Comparison of ENCODE assay signal across 7 cellular contexts in genomic region chr21:14762734-14763694, GRCh38.
DNase-seq lines count a peak whose midpoint lies in the region; ATAC-seq and TF ChIP-seq lines count a peak whose summit lies in the region.

No MANE protein-coding gene starts in this region.

- CTCF ChIA-PET in Caco-2 (lab: Charles Lee) = no interaction called here
- CTCF ChIA-PET in WTC11 (lab: Charles Lee) = interaction anchor here (1.1 to 1.7 kb wide), 2 partner anchors 11 to 25 kb away, joined by 5 to 6 read pairs; no protein-coding TSS in a partner anchor

- H3K36me3 Mint-ChIP-seq in Caco-2 (ENCODE audit: insufficient read depth, unreplicated experiment) (no peaks in the 10 kb centered on the region), WTC11 (no peaks in the 10 kb centered on the region)

- no peaks in the 10 kb centered on the region for H3K9me3 ChIP-seq in Peyer's patch
- H3K9me3 ChIP-seq in lower lobe of right lung = no peaks in the 10 kb centered on the region
- H3K9me3 ChIP-seq in Caco-2 = no peaks in the 10 kb centered on the region

- H3K27me3 ChIP-seq in Peyer's patch = no peaks in the 10 kb centered on the region
- no peaks in the 10 kb centered on the region for H3K27me3 ChIP-seq in lower lobe of right lung (ENCODE audit: low read depth)
- H3K27me3 ChIP-seq in Caco-2 (replicated peaks; ENCODE audit: control insufficient read depth, insufficient read depth, low read length) = no peaks in the 10 kb centered on the region

- no peak overlapping the region for H3K4me3 Mint-ChIP-seq in Caco-2 (ENCODE audit: unreplicated experiment)
- H3K4me3 Mint-ChIP-seq in WTC11 = no peak overlapping the region

- no peaks in the 10 kb centered on the region for H3K9me3 Mint-ChIP-seq in Caco-2 (ENCODE audit: unreplicated experiment)
- H3K9me3 Mint-ChIP-seq in WTC11 = peaks cover 11% of the 10 kb centered on the region

- POLR2A ChIA-PET in Caco-2 (lab: Charles Lee) (no interaction called here), WTC11 (lab: Charles Lee) (no interaction called here)

- H3K27ac ChIP-seq in Peyer's patch = peak overlapping the region; percentile 55 to 79 (median 68)
- H3K27ac ChIP-seq in lower lobe of right lung = peak overlapping the region; percentile 19

- peak overlapping the region in 3 of 4 donors; percentile 6 to 17 (median 9) for H3K4me3 ChIP-seq in Peyer's patch
- H3K4me3 ChIP-seq in lower lobe of right lung = peak overlapping the region; percentile 26
- H3K4me3 ChIP-seq in Caco-2 (ENCODE audit: low read depth, low read length) = no peak overlapping the region

- TF ChIP-seq POLR2A in Peyer's patch (IDR thresholded peaks at IDR 0.05) = no peak

- ATAC-seq in GM19025 (IDR thresholded peaks at IDR 0.05; ENCODE audit: low read depth, unreplicated experiment) (peak; percentile 97), HG02970 (IDR thresholded peaks at IDR 0.05; ENCODE audit: low FRiP score, unreplicated experiment) (peak; percentile 97), lower lobe of right lung (peak; percentile 75 to 80), WTC11 (no peak), SK-N-SH treated with all-trans-retinoic acid at 6 μM for 48 hours (no peak)

- no peaks in the 10 kb centered on the region for H3K4me1 Mint-ChIP-seq in Caco-2 (ENCODE audit: low read depth, unreplicated experiment)
- H3K4me1 Mint-ChIP-seq in WTC11 = no peaks in the 10 kb centered on the region

- H3K4me1 ChIP-seq in Peyer's patch = no peaks in the 10 kb centered on the region
- H3K4me1 ChIP-seq in lower lobe of right lung = no peaks in the 10 kb centered on the region
- no peaks in the 10 kb centered on the region for H3K4me1 ChIP-seq in Caco-2

- no peak for TF ChIP-seq CTCF in Peyer's patch (IDR thresholded peaks at IDR 0.05)
- TF ChIP-seq CTCF in lower lobe of right lung (IDR thresholded peaks at IDR 0.05) = no peak
- no peak for TF ChIP-seq CTCF in Caco-2 (IDR thresholded peaks at IDR 0.05; ENCODE audit: insufficient read depth in 1 of 2, low read depth in 1 of 2, low read length in 1 of 2, severe bottlenecking in 1 of 2, unreplicated experiment in 1 of 2)
- no peak for TF ChIP-seq CTCF in WTC11 (IDR thresholded peaks at IDR 0.05)

- H3K36me3 ChIP-seq in Peyer's patch = no peaks in the 10 kb centered on the region
- H3K36me3 ChIP-seq in lower lobe of right lung = no peaks in the 10 kb centered on the region
- H3K36me3 ChIP-seq in Caco-2 (ENCODE audit: control insufficient read depth, insufficient read depth, low read length) = no peaks in the 10 kb centered on the region

- no peak for DNase-seq in Peyer's patch
- no peak for DNase-seq in lower lobe of right lung
- no peak for DNase-seq in Caco-2
- DNase-seq in WTC11 (ENCODE audit: low spot score) = no peak

- intact Hi-C loops in lower lobe of right lung (cut with DNase I) (no loop called here), Caco-2 (cut with micrococcal nuclease; ENCODE audit: unreplicated experiment) (no loop called here)

- H3K27me3 Mint-ChIP-seq in Caco-2 (ENCODE audit: insufficient read depth, unreplicated experiment) = no peaks in the 10 kb centered on the region
- H3K27me3 Mint-ChIP-seq in WTC11 (ENCODE audit: low read depth) = no peaks in the 10 kb centered on the region

- H3K27ac Mint-ChIP-seq in Caco-2 (ENCODE audit: unreplicated experiment) (no peak overlapping the region), WTC11 (no peak overlapping the region)

- BruUV-seq in Caco-2 (replicated peaks; lab: Mats Ljungman, UMichigan) = no TSS peak

TF ChIP-seq in WTC11, 78 proteins besides CTCF, POLR2A, EP300 and RAD21:
- TF ChIP-seq NR2C2 (CRISPR knock-in tag; IDR thresholded peaks at IDR 0.05) (no peak), JUN (CRISPR knock-in tag; IDR thresholded peaks at IDR 0.05) (no peak), NR3C1 (CRISPR knock-in tag; conservative IDR thresholded peaks at IDR 0.05; ENCODE audit: low read depth) (no peak), NR1H2 (CRISPR knock-in tag; IDR thresholded peaks at IDR 0.05) (no peak)

TF ChIP-seq in SK-N-SH treated with all-trans-retinoic acid at 6 μM for 48 hours, 23 proteins besides CTCF, POLR2A, EP300 and RAD21:
- no peak for TF ChIP-seq BACH2 (CRISPR knock-in tag; IDR thresholded peaks at IDR 0.05; ENCODE audit: borderline replicate concordance)
- TF ChIP-seq, protein P1, sequence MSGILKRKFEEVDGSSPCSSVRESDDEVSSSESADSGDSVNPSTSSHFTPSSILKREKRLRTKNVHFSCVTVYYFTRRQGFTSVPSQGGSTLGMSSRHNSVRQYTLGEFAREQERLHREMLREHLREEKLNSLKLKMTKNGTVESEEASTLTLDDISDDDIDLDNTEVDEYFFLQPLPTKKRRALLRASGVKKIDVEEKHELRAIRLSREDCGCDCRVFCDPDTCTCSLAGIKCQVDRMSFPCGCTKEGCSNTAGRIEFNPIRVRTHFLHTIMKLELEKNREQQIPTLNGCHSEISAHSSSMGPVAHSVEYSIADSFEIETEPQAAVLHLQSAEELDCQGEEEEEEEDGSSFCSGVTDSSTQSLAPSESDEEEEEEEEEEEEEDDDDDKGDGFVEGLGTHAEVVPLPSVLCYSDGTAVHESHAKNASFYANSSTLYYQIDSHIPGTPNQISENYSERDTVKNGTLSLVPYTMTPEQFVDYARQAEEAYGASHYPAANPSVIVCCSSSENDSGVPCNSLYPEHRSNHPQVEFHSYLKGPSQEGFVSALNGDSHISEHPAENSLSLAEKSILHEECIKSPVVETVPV (CRISPR knock-in tag; IDR thresholded peaks at IDR 0.05) = no peak
- TF ChIP-seq SNAI2 (CRISPR knock-in tag; IDR thresholded peaks at IDR 0.05) = no peak
- no peak for TF ChIP-seq RARB (CRISPR knock-in tag; IDR thresholded peaks at IDR 0.05)
- no peak for TF ChIP-seq ZFP30 (CRISPR knock-in tag; IDR thresholded peaks at IDR 0.05)
- no peak for TF ChIP-seq CSDC2 (CRISPR knock-in tag; IDR thresholded peaks at IDR 0.05)
- TF ChIP-seq, protein P2, sequence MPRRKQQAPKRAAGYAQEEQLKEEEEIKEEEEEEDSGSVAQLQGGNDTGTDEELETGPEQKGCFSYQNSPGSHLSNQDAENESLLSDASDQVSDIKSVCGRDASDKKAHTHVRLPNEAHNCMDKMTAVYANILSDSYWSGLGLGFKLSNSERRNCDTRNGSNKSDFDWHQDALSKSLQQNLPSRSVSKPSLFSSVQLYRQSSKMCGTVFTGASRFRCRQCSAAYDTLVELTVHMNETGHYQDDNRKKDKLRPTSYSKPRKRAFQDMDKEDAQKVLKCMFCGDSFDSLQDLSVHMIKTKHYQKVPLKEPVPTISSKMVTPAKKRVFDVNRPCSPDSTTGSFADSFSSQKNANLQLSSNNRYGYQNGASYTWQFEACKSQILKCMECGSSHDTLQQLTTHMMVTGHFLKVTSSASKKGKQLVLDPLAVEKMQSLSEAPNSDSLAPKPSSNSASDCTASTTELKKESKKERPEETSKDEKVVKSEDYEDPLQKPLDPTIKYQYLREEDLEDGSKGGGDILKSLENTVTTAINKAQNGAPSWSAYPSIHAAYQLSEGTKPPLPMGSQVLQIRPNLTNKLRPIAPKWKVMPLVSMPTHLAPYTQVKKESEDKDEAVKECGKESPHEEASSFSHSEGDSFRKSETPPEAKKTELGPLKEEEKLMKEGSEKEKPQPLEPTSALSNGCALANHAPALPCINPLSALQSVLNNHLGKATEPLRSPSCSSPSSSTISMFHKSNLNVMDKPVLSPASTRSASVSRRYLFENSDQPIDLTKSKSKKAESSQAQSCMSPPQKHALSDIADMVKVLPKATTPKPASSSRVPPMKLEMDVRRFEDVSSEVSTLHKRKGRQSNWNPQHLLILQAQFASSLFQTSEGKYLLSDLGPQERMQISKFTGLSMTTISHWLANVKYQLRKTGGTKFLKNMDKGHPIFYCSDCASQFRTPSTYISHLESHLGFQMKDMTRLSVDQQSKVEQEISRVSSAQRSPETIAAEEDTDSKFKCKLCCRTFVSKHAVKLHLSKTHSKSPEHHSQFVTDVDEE (CRISPR knock-in tag; IDR thresholded peaks at IDR 0.05) = no peak
- TF ChIP-seq PATZ1 (CRISPR knock-in tag; IDR thresholded peaks at IDR 0.05; ENCODE audit: borderline replicate concordance) = no peak
TF ChIP-seq in SK-N-SH treated with all-trans-retinoic acid at 6 μM for 48 hours: peak in this region for 0.

Comparison
In these comparisons a context has a peak if more than half of its experiments do, and no peak if none do; other contexts are left out.
1. ATAC-seq: peak in GM19025 (single experiment), HG02970 (single experiment) and lower lobe of right lung (2 of 2); none in WTC11 (single experiment) and SK-N-SH treated with all-trans-retinoic acid at 6 μM for 48 hours (single experiment).